ENCODE assay signal across 8 cellular contexts in the genomic region with DNA sequence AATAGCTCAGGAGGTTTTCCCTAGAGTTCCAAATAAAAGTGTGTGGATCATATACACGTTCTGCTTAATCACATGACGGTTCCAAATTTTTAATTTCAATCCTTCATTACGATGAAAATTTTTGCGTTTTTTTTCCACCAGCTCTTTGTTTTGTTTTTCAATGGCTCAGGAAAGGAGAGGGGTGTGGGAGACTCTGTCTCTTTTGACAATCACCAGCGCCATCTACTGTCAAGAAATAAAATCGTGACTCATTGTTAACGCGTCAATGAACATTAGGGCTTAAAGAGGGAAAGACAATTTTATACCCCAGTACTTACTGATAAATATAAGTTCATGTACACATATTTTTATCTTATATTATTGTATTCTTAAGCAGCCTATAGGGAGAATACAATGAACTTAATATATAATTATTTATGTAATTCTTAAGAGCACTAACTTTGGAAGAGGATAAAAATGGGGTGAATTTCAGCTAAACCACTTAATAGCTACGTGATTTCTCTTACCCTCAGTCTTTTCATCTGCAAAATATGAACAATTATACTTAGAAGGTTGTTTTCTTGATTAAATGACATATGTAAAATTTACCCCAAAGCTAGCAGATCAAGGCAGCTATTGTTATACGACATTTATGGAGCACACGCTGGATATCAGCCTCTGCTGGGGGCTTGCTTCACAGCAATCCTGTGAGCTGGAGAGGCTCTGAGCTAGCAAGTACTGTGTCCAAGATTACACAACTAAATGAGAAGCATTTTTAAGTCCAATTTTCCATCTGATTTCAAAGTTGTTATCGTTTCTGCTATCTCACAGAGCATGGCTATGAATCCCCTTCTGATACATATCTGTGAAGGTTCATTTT. TPM values are rescaled to one million over a fixed set of nuclear protein-coding genes. Genes with fewer than 3 reads are reported as not detected.
A peak's percentile ranks its signal among the peaks of the same experiment; 100 is the strongest.
DNase-seq lines count a peak whose midpoint lies in the region; ATAC-seq, FAIRE-seq and TF ChIP-seq lines count a peak whose summit lies in the region.

No MANE protein-coding gene starts in this region.

- ATAC-seq in activated naive CD8-positive, alpha-beta T cell treated with anti-CD3 and anti-CD28 coated beads, Interleukin-2, amount 10 ng/mL, durations not matched to agents 7 days and 5 days (ENCODE audit: low read depth), result peak; percentile 56
- ATAC-seq in left cardiac atrium (peak; percentile 68 to 77), GM19397 (IDR thresholded peaks at IDR 0.05; ENCODE audit: unreplicated experiment) (no peak), HG03025 (IDR thresholded peaks at IDR 0.05; ENCODE audit: low FRiP score, unreplicated experiment) (no peak)

- H3K4me1 Mint-ChIP-seq in activated naive CD8-positive, alpha-beta T cell treated with anti-CD3 and anti-CD28 coated beads, Interleukin-2, amount 10 ng/mL, durations not matched to agents 7 days and 5 days, result peaks cover 4% of the 10 kb centered on the region

- H3K9me3 Mint-ChIP-seq in activated naive CD8-positive, alpha-beta T cell treated with anti-CD3 and anti-CD28 coated beads, Interleukin-2, amount 10 ng/mL, durations not matched to agents 7 days and 5 days, result no peaks in the 10 kb centered on the region

- no peak overlapping the region for H3K27ac Mint-ChIP-seq in activated naive CD8-positive, alpha-beta T cell treated with anti-CD3 and anti-CD28 coated beads, Interleukin-2, amount 10 ng/mL, durations not matched to agents 7 days and 5 days

- intact Hi-C loops in left cardiac atrium (cut with DNase I), result loop anchor here (2.0 to 10.0 kb wide), 6 partner anchors 45 to 485 kb away; no protein-coding TSS in a partner anchor

- POLR2A ChIA-PET in activated naive CD8-positive, alpha-beta T cell treated with anti-CD3 and anti-CD28 coated beads, Interleukin-2, amount 10 ng/mL, durations not matched to agents 7 days and 5 days (lab: Charles Lee), result interaction anchor here (0.5 to 1.0 kb wide), 2 partner anchors 55 to 721 kb away, joined by 3 read pairs; a partner anchor contains a TSS

- FAIRE-seq in H54 (lab: Jason Lieb, UNC), result peak; percentile 20

- no peak overlapping the region for H3K4me3 Mint-ChIP-seq in activated naive CD8-positive, alpha-beta T cell treated with anti-CD3 and anti-CD28 coated beads, Interleukin-2, amount 10 ng/mL, durations not matched to agents 7 days and 5 days

- H3K27me3 Mint-ChIP-seq in activated naive CD8-positive, alpha-beta T cell treated with anti-CD3 and anti-CD28 coated beads, Interleukin-2, amount 10 ng/mL, durations not matched to agents 7 days and 5 days, result peaks cover 10% of the 10 kb centered on the region

- no peak for TF ChIP-seq POLR2A in H54 (IDR thresholded peaks at IDR 0.05; ENCODE audit: low read depth, low read length)

- peak; percentile 64 for TF ChIP-seq CTCF in retinal pigment epithelial cell (conservative IDR thresholded peaks at IDR 0.05; ENCODE audit: low read depth, low read length)

- H3K4me3 ChIP-seq in retinal pigment epithelial cell (ENCODE audit: low read length), result no peak overlapping the region

- DNase-seq in D341Med (ENCODE audit: low spot score) (peak; percentile 55), H54 (ENCODE audit: insufficient read length, low spot score) (peak; percentile 31), NCI-H2227 (lab: John Stamatoyannopoulos, UW; ENCODE audit: unreplicated experiment) (peak; percentile 84), left cardiac atrium (no peak), retinal pigment epithelial cell (ENCODE audit: low read depth) (no peak)
- DNase-seq in activated naive CD8-positive, alpha-beta T cell treated with anti-CD3 and anti-CD28 coated beads, Interleukin-2, amount 10 ng/mL, durations not matched to agents 7 days and 5 days, result no peak

- H3K36me3 Mint-ChIP-seq in activated naive CD8-positive, alpha-beta T cell treated with anti-CD3 and anti-CD28 coated beads, Interleukin-2, amount 10 ng/mL, durations not matched to agents 7 days and 5 days, result no peaks in the 10 kb centered on the region

RNA-seq across cellular contexts. Expression of a gene that starts 47.4 kb away (rescaled TPM):
- 1 to 10 TPM; 2.3 to 3.0 TPM for total RNA-seq in activated naive CD8-positive, alpha-beta T cell treated with anti-CD3 and anti-CD28 coated beads, Interleukin-2, amount 10 ng/mL, durations not matched to agents 7 days and 5 days
- total RNA-seq in left cardiac atrium, result 1 to 10 TPM; 4.6 to 5.8 TPM

Comparison
In these comparisons a context has a peak if more than half of its experiments do, and no peak if none do; other contexts are left out.
1. DNase-seq: peak in D341Med (single experiment), H54 (single experiment) and NCI-H2227 (single experiment); none in activated naive CD8-positive, alpha-beta T cell treated with anti-CD3 and anti-CD28 coated beads, Interleukin-2, amount 10 ng/mL, durations not matched to agents 7 days and 5 days (single experiment), left cardiac atrium (single experiment) and retinal pigment epithelial cell (single experiment).
2. ATAC-seq: peak in activated naive CD8-positive, alpha-beta T cell treated with anti-CD3 and anti-CD28 coated beads, Interleukin-2, amount 10 ng/mL, durations not matched to agents 7 days and 5 days (single experiment) and left cardiac atrium (2 of 2); none in GM19397 (single experiment) and HG03025 (single experiment).